Comparison of ENCODE assay signal across 8 cellular contexts in genomic region chr1:11680270-11681070, GRCh38. TPM values are rescaled to one million over a fixed set of nuclear protein-coding genes. Genes with fewer than 3 reads are reported as not detected.
DNase-seq lines count a peak whose midpoint lies in the region; ATAC-seq, FAIRE-seq and TF ChIP-seq lines count a peak whose summit lies in the region.

No MANE protein-coding gene starts in this region.

- peaks cover 3 to 33% of the 10 kb centered on the region in 2 experiments; a peak in 4 of 5 replicates for H3K27me3 ChIP-seq in HepG2 (ENCODE audit: control insufficient read depth in 1 of 2, insufficient read depth in 2 of 2, low read length in 2 of 2)
- no peaks in the 10 kb centered on the region for H3K27me3 ChIP-seq in testis

- no peak; a peak in 1 of 4 replicates for TF ChIP-seq POLR2A in HepG2 (IDR thresholded peaks at IDR 0.05; ENCODE audit: insufficient read depth in 1 of 2, low read depth in 2 of 2, low read length in 2 of 2)
- TF ChIP-seq POLR2A in testis (IDR thresholded peaks at IDR 0.05) = no peak

- POLR2A ChIA-PET in MCF 10A (lab: Yijun Ruan, JAX) (interaction anchor here (1.6 to 3.8 kb wide), 5 partner anchors 10 to 418 kb away, joined by 5 to 17 read pairs (median 10); partner anchors contain the start of genes AGTRAP, FBXO2, FBXO44 and FBXO6), HepG2 (lab: Yijun Ruan, JAX) (interaction anchor here (1.1 kb wide), 1 partner anchor 16 kb away, joined by 4 read pairs; the partner anchor contains the start of gene FBXO6)

- FAIRE-seq in HepG2 (lab: Jason Lieb, UNC) = no peak

- H3K4me1 ChIP-seq in HepG2 (ENCODE audit: insufficient read depth, low read length) (peaks cover 23% of the 10 kb centered on the region), testis (peaks cover 13% of the 10 kb centered on the region)

- intact Hi-C loops in MCF 10A (cut with micrococcal nuclease) (loop anchor here (2.0 kb wide), 1 partner anchor 16 kb away; the partner anchor contains the start of gene FBXO6), HepG2 (cut with micrococcal nuclease; ENCODE audit: unreplicated experiment) (no loop called here), testis (cut with DNase I; ENCODE audit: low total_unique reads) (no loop called here)

- H3K4me1 Mint-ChIP-seq in MCF 10A (ENCODE audit: insufficient read depth, unreplicated experiment) = peaks cover 5% of the 10 kb centered on the region

- no peaks in the 10 kb centered on the region for H3K9me3 Mint-ChIP-seq in MCF 10A (ENCODE audit: unreplicated experiment)

- BruUV-seq in MCF 10A (replicated peaks; lab: Mats Ljungman, UMichigan) (TSS peak; percentile 40), HepG2 (replicated peaks; lab: Mats Ljungman, UMichigan) (no TSS peak)

- H3K4me3 ChIP-seq in GM12864 (ENCODE audit: low read depth, low read length) = peak overlapping the region; percentile 87
- peak overlapping the region; percentile 67 to 97 (median 90) for H3K4me3 ChIP-seq in HepG2 (replicated peaks in 1 of 3; ENCODE audit: insufficient read depth in 1 of 3, low read depth in 2 of 3, low read length in 3 of 3)
- H3K4me3 ChIP-seq in testis = peak overlapping the region; percentile 78 to 85

- H3K9me3 ChIP-seq in HepG2 (ENCODE audit: low read length) (no peaks in the 10 kb centered on the region), testis (no peaks in the 10 kb centered on the region)

- H3K36me3 Mint-ChIP-seq in MCF 10A (ENCODE audit: insufficient read depth, unreplicated experiment) = no peaks in the 10 kb centered on the region

- no peak overlapping the region for H3K27ac Mint-ChIP-seq in MCF 10A (ENCODE audit: low read depth, unreplicated experiment)

- H4K20me1 ChIP-seq in HepG2 (ENCODE audit: insufficient read depth, low read length) = no peaks in the 10 kb centered on the region

- ATAC-seq in GM21619 (IDR thresholded peaks at IDR 0.05; ENCODE audit: unreplicated experiment) (peak; percentile 27), HepG2 (peak; percentile 58)

- H2AFZ ChIP-seq in HepG2 (ENCODE audit: low read length) = no peak overlapping the region

- H3K27me3 Mint-ChIP-seq in MCF 10A (ENCODE audit: insufficient read depth, unreplicated experiment) = no peaks in the 10 kb centered on the region

- TF ChIP-seq EP300 in HepG2 (IDR thresholded peaks at IDR 0.05; ENCODE audit: low read depth in 2 of 2, low read length in 2 of 2) = no peak
- 0 out of 2 replicates have a peak, but pooled peaks have one; percentile 1 for TF ChIP-seq EP300 in HepG2 (CRISPR knock-in tag; IDR thresholded peaks at IDR 0.05; ENCODE audit: borderline replicate concordance)

- TF ChIP-seq RAD21 in HepG2 (CRISPR knock-in tag; IDR thresholded peaks at IDR 0.05) = peak; percentile 10; the same call in 1 of the 2 replicates

- H3K9ac ChIP-seq in HepG2 (ENCODE audit: insufficient read depth, low read depth, low read length) = peak overlapping the region; percentile 79

- 21% methylated on average over 10 of the region's 65 CpGs for WGBS in HepG2 (ENCODE audit: low lambda C conversion rate)
- WGBS in testis, 2 donors = 7 to 9% methylated on average over 29 to 57 of the region's 65 CpGs

- no peaks in the 10 kb centered on the region for H3K79me2 ChIP-seq in HepG2 (ENCODE audit: insufficient read depth, low read length)

- peak overlapping the region; percentile 99 for H3K4me2 ChIP-seq in HepG2 (ENCODE audit: low read depth, low read length)

- peaks cover 6 to 21% of the 10 kb centered on the region in 2 experiments; a peak in 4 of 5 replicates for H3K36me3 ChIP-seq in HepG2 (replicated peaks in 1 of 2; ENCODE audit: control insufficient read depth in 1 of 2, insufficient read depth in 2 of 2, low read length in 2 of 2)
- no peaks in the 10 kb centered on the region for H3K36me3 ChIP-seq in testis (ENCODE audit: low read depth, missing control alignments)

- peak overlapping the region; percentile 88 for H3K4me3 Mint-ChIP-seq in MCF 10A (ENCODE audit: unreplicated experiment)

- TF ChIP-seq CTCF in GM12864 (IDR thresholded peaks at IDR 0.05; ENCODE audit: low read depth, low read length, missing control alignments) (no peak), MCF 10A (IDR thresholded peaks at IDR 0.05; ENCODE audit: unreplicated experiment) (no peak), HepG2 (CRISPR knock-in tag; IDR thresholded peaks at IDR 0.05) (no peak), testis (IDR thresholded peaks at IDR 0.05) (no peak)

- H3K27ac ChIP-seq in HepG2 (ENCODE audit: extremely low read length, insufficient read depth, low read length) (peak overlapping the region; percentile 43), testis (peak overlapping the region; percentile 87)

- in situ Hi-C loops in KBM-7 (cut with MboI; ENCODE audit: low pct_unique_long_range_greater_than_20kb, low sequenced_read_pairs) (no loop called here), HepG2 (cut with HindIII; ENCODE audit: extremely low pct_ligation_motif_present, low pct_unique_long_range_greater_than_20kb) (no loop called here)

- CTCF ChIA-PET in MCF 10A (lab: Yijun Ruan, JAX) (interaction anchor here (0.7 to 2.8 kb wide), 2 partner anchors 23 to 40 kb away, joined by 3 to 12 read pairs; no protein-coding TSS in a partner anchor), HepG2 (lab: Yijun Ruan, JAX; ENCODE audit: low intra/inter-chr PET ratio, low total read pairs) (no interaction called here)

- DNase-seq in GM12864 (ENCODE audit: low read depth) (no peak), KBM-7 (peak; percentile 38), MCF 10A (ENCODE audit: unreplicated experiment) (no peak), HepG2 (ENCODE audit: low spot score) (no peak), testis (no peak), inferior parietal cortex (ENCODE audit: extremely low spot score) (no peak)
- no peak for DNase-seq in effector CD4-positive, alpha-beta T cell

RNA-seq across cellular contexts. Expression of gene MAD2L2, which starts 0.5 kb away (rescaled TPM):
- total RNA-seq in MCF 10A (2022) (40.1 and 46.3 TPM in 2 replicates), HepG2 (2016; rRNA removed; fragmentation: Illumina TruSeq; extraction: Trizol) (37.6 and 53.8 TPM in 2 replicates), testis (100 to 1,000 TPM; 115 to 116 TPM)
- 164 and 195 TPM in 2 replicates for total RNA-seq in HepG2 (2016; cell fraction: cytosol; rRNA removed; fragmentation: Illumina TruSeq; extraction: Trizol; ENCODE audit: low read depth)
- total RNA-seq in HepG2 (2016; cell fraction: insoluble cytoplasmic fraction; rRNA removed; fragmentation: Illumina TruSeq; extraction: Trizol) = 34.8 and 55.0 TPM in 2 replicates
- total RNA-seq in HepG2 (2016; cell fraction: membrane; rRNA removed; fragmentation: Illumina TruSeq; extraction: Trizol) = 127 and 152 TPM in 2 replicates
- 28.6 and 32.6 TPM in 2 replicates for total RNA-seq in HepG2 (2016; cell fraction: nucleus; rRNA removed; fragmentation: Illumina TruSeq; extraction: Trizol)
- polyA plus RNA-seq in HepG2 (2011; rRNA removed) (51.8 and 53.0 TPM in 2 replicates), testis (ENCODE audit: insufficient read depth, low read depth, low replicate concordance) (77.0 TPM)
- 56.2 and 86.8 TPM in 2 replicates for polyA plus RNA-seq in HepG2 (2011; cell fraction: cytosol; rRNA removed)
- polyA plus RNA-seq in HepG2 (2011; cell fraction: nucleus; rRNA removed) = 69.0 and 73.0 TPM in 2 replicates
- 33.6 and 38.0 TPM in 2 replicates for polyA plus RNA-seq in HepG2 (2012)
- 231 and 260 TPM in 2 replicates for polyA plus RNA-seq in HepG2 (2016; cell fraction: cytosol; fragmentation: Illumina TruSeq; extraction: Trizol; ENCODE audit: low read depth)
- polyA plus RNA-seq in HepG2 (2016; cell fraction: insoluble cytoplasmic fraction; fragmentation: Illumina TruSeq; extraction: Trizol; ENCODE audit: low read depth) = 43.5 and 51.8 TPM in 2 replicates
- polyA plus RNA-seq in HepG2 (2016; cell fraction: membrane; fragmentation: Illumina TruSeq; extraction: Trizol; ENCODE audit: low read depth) = 147 and 163 TPM in 2 replicates
- 60.5 and 63.4 TPM in 2 replicates for polyA plus RNA-seq in HepG2 (2016; cell fraction: nucleus; fragmentation: Illumina TruSeq; extraction: Trizol; ENCODE audit: insufficient read depth, low read depth)
- 65.7 and 126 TPM in 2 replicates for polyA minus RNA-seq in HepG2 (2011; rRNA and poly(A)+ RNA removed; ENCODE audit: low replicate concordance)
- 20.8 and 24.6 TPM in 2 replicates for polyA minus RNA-seq in HepG2 (2011; cell fraction: cytosol; rRNA and poly(A)+ RNA removed)
- polyA minus RNA-seq in HepG2 (2011; cell fraction: nucleus; rRNA and poly(A)+ RNA removed) = 15.5 and 18.3 TPM in 2 replicates

RNA-seq across cellular contexts. Expression of gene DRAXIN, which starts 11.0 kb away (rescaled TPM):
- 0.05 and 0.07 TPM in 2 replicates for total RNA-seq in MCF 10A (2022)
- total RNA-seq in HepG2 (2016; rRNA removed; fragmentation: Illumina TruSeq; extraction: Trizol) = 0.02 TPM in 1 of 2 replicates, not detected in the other
- not detected in 2 replicates for total RNA-seq in HepG2 (2016; cell fraction: cytosol; rRNA removed; fragmentation: Illumina TruSeq; extraction: Trizol; ENCODE audit: low read depth)
- total RNA-seq in HepG2 (2016; cell fraction: insoluble cytoplasmic fraction; rRNA removed; fragmentation: Illumina TruSeq; extraction: Trizol) = 0.02 TPM in 1 of 2 replicates, not detected in the other
- not detected in 2 replicates for total RNA-seq in HepG2 (2016; cell fraction: membrane; rRNA removed; fragmentation: Illumina TruSeq; extraction: Trizol)
- not detected in 2 replicates for total RNA-seq in HepG2 (2016; cell fraction: nucleus; rRNA removed; fragmentation: Illumina TruSeq; extraction: Trizol)
- polyA plus RNA-seq in HepG2 (2011; rRNA removed) = not detected in 2 replicates
- polyA plus RNA-seq in HepG2 (2011; cell fraction: cytosol; rRNA removed) = under 0.01 TPM in 1 of 2 replicates, not detected in the other
- not detected in 2 replicates for polyA plus RNA-seq in HepG2 (2011; cell fraction: nucleus; rRNA removed)
- polyA plus RNA-seq in HepG2 (2012) = not detected in 2 replicates
- not detected in 2 replicates for polyA plus RNA-seq in HepG2 (2016; cell fraction: cytosol; fragmentation: Illumina TruSeq; extraction: Trizol; ENCODE audit: low read depth)
- polyA plus RNA-seq in HepG2 (2016; cell fraction: insoluble cytoplasmic fraction; fragmentation: Illumina TruSeq; extraction: Trizol; ENCODE audit: low read depth) = not detected in 2 replicates
- polyA plus RNA-seq in HepG2 (2016; cell fraction: membrane; fragmentation: Illumina TruSeq; extraction: Trizol; ENCODE audit: low read depth) = not detected in 2 replicates
- 0.05 TPM in 1 of 2 replicates, not detected in the other for polyA plus RNA-seq in HepG2 (2016; cell fraction: nucleus; fragmentation: Illumina TruSeq; extraction: Trizol; ENCODE audit: insufficient read depth, low read depth)
- 0.09 and 0.10 TPM in 2 replicates for polyA minus RNA-seq in HepG2 (2011; rRNA and poly(A)+ RNA removed; ENCODE audit: low replicate concordance)
- not detected in 2 replicates for polyA minus RNA-seq in HepG2 (2011; cell fraction: cytosol; rRNA and poly(A)+ RNA removed)
- not detected in 2 replicates for polyA minus RNA-seq in HepG2 (2011; cell fraction: nucleus; rRNA and poly(A)+ RNA removed)
- under 1 TPM; 0.79 to 0.93 TPM for total RNA-seq in testis
- polyA plus RNA-seq in testis (ENCODE audit: insufficient read depth, low read depth, low replicate concordance) = 0.53 TPM

RNA-seq across cellular contexts. Expression of gene FBXO6, which starts 16.5 kb away (rescaled TPM):
- 3.9 and 4.3 TPM in 2 replicates for total RNA-seq in MCF 10A (2022)
- 10.0 and 10.7 TPM in 2 replicates for total RNA-seq in HepG2 (2016; rRNA removed; fragmentation: Illumina TruSeq; extraction: Trizol)
- total RNA-seq in HepG2 (2016; cell fraction: cytosol; rRNA removed; fragmentation: Illumina TruSeq; extraction: Trizol; ENCODE audit: low read depth) = 21.0 and 25.0 TPM in 2 replicates
- 8.7 and 9.5 TPM in 2 replicates for total RNA-seq in HepG2 (2016; cell fraction: insoluble cytoplasmic fraction; rRNA removed; fragmentation: Illumina TruSeq; extraction: Trizol)
- total RNA-seq in HepG2 (2016; cell fraction: membrane; rRNA removed; fragmentation: Illumina TruSeq; extraction: Trizol) = 20.2 and 24.8 TPM in 2 replicates
- total RNA-seq in HepG2 (2016; cell fraction: nucleus; rRNA removed; fragmentation: Illumina TruSeq; extraction: Trizol) = 4.0 and 5.2 TPM in 2 replicates
- 8.0 and 8.1 TPM in 2 replicates for polyA plus RNA-seq in HepG2 (2011; rRNA removed)
- 7.1 and 10.5 TPM in 2 replicates for polyA plus RNA-seq in HepG2 (2011; cell fraction: cytosol; rRNA removed)
- 3.5 and 4.5 TPM in 2 replicates for polyA plus RNA-seq in HepG2 (2011; cell fraction: nucleus; rRNA removed)
- 2.1 and 2.9 TPM in 2 replicates for polyA plus RNA-seq in HepG2 (2012)
- 34.0 and 38.4 TPM in 2 replicates for polyA plus RNA-seq in HepG2 (2016; cell fraction: cytosol; fragmentation: Illumina TruSeq; extraction: Trizol; ENCODE audit: low read depth)
- polyA plus RNA-seq in HepG2 (2016; cell fraction: insoluble cytoplasmic fraction; fragmentation: Illumina TruSeq; extraction: Trizol; ENCODE audit: low read depth) = 11.8 and 12.6 TPM in 2 replicates
- 23.7 and 27.8 TPM in 2 replicates for polyA plus RNA-seq in HepG2 (2016; cell fraction: membrane; fragmentation: Illumina TruSeq; extraction: Trizol; ENCODE audit: low read depth)
- polyA plus RNA-seq in HepG2 (2016; cell fraction: nucleus; fragmentation: Illumina TruSeq; extraction: Trizol; ENCODE audit: insufficient read depth, low read depth) = 9.0 and 9.5 TPM in 2 replicates
- 3.3 and 10.2 TPM in 2 replicates for polyA minus RNA-seq in HepG2 (2011; rRNA and poly(A)+ RNA removed; ENCODE audit: low replicate concordance)
- 2.5 and 3.6 TPM in 2 replicates for polyA minus RNA-seq in HepG2 (2011; cell fraction: cytosol; rRNA and poly(A)+ RNA removed)
- 0.64 and 1.1 TPM in 2 replicates for polyA minus RNA-seq in HepG2 (2011; cell fraction: nucleus; rRNA and poly(A)+ RNA removed)
- total RNA-seq in testis = 10 to 100 TPM in 1 of 2 donors, 1 to 10 TPM in 1; 7.8 to 17.3 TPM
- polyA plus RNA-seq in testis (ENCODE audit: insufficient read depth, low read depth, low replicate concordance) = 15.8 TPM

RNA-seq across cellular contexts. Expression of gene FBXO44, which starts 25.8 kb away (rescaled TPM):
- total RNA-seq in MCF 10A (2022) = 16.0 and 16.3 TPM in 2 replicates
- 13.4 and 22.4 TPM in 2 replicates for total RNA-seq in HepG2 (2016; rRNA removed; fragmentation: Illumina TruSeq; extraction: Trizol)
- 8.3 and 9.2 TPM in 2 replicates for total RNA-seq in HepG2 (2016; cell fraction: cytosol; rRNA removed; fragmentation: Illumina TruSeq; extraction: Trizol; ENCODE audit: low read depth)
- total RNA-seq in HepG2 (2016; cell fraction: insoluble cytoplasmic fraction; rRNA removed; fragmentation: Illumina TruSeq; extraction: Trizol) = 13.9 and 21.3 TPM in 2 replicates
- 11.8 and 12.2 TPM in 2 replicates for total RNA-seq in HepG2 (2016; cell fraction: membrane; rRNA removed; fragmentation: Illumina TruSeq; extraction: Trizol)
- total RNA-seq in HepG2 (2016; cell fraction: nucleus; rRNA removed; fragmentation: Illumina TruSeq; extraction: Trizol) = 27.2 and 30.0 TPM in 2 replicates
- polyA plus RNA-seq in HepG2 (2011; rRNA removed) = 27.9 and 31.2 TPM in 2 replicates
- 15.5 and 22.9 TPM in 2 replicates for polyA plus RNA-seq in HepG2 (2011; cell fraction: cytosol; rRNA removed)
- polyA plus RNA-seq in HepG2 (2011; cell fraction: nucleus; rRNA removed) = 216 and 281 TPM in 2 replicates
- 14.5 and 21.6 TPM in 2 replicates for polyA plus RNA-seq in HepG2 (2012)
- 6.4 and 7.6 TPM in 2 replicates for polyA plus RNA-seq in HepG2 (2016; cell fraction: cytosol; fragmentation: Illumina TruSeq; extraction: Trizol; ENCODE audit: low read depth)
- polyA plus RNA-seq in HepG2 (2016; cell fraction: insoluble cytoplasmic fraction; fragmentation: Illumina TruSeq; extraction: Trizol; ENCODE audit: low read depth) = 16.6 and 20.5 TPM in 2 replicates
- polyA plus RNA-seq in HepG2 (2016; cell fraction: membrane; fragmentation: Illumina TruSeq; extraction: Trizol; ENCODE audit: low read depth) = 10.7 and 11.0 TPM in 2 replicates
- 63.3 and 73.9 TPM in 2 replicates for polyA plus RNA-seq in HepG2 (2016; cell fraction: nucleus; fragmentation: Illumina TruSeq; extraction: Trizol; ENCODE audit: insufficient read depth, low read depth)
- polyA minus RNA-seq in HepG2 (2011; rRNA and poly(A)+ RNA removed; ENCODE audit: low replicate concordance) = 6.4 and 37.9 TPM in 2 replicates
- 5.6 and 11.0 TPM in 2 replicates for polyA minus RNA-seq in HepG2 (2011; cell fraction: cytosol; rRNA and poly(A)+ RNA removed)
- 63.7 and 77.4 TPM in 2 replicates for polyA minus RNA-seq in HepG2 (2011; cell fraction: nucleus; rRNA and poly(A)+ RNA removed)
- 10 to 100 TPM; 28.0 to 31.3 TPM for total RNA-seq in testis
- 36.4 TPM for polyA plus RNA-seq in testis (ENCODE audit: insufficient read depth, low read depth, low replicate concordance)

RNA-seq across cellular contexts. Expression of gene FBXO2, which starts 26.2 kb away (rescaled TPM):
- total RNA-seq in MCF 10A (2022) (3.3 and 5.3 TPM in 2 replicates), HepG2 (2016; rRNA removed; fragmentation: Illumina TruSeq; extraction: Trizol) (112 and 118 TPM in 2 replicates), testis (10 to 100 TPM; 11.3 to 17.3 TPM)
- 24.1 and 26.6 TPM in 2 replicates for total RNA-seq in HepG2 (2016; cell fraction: cytosol; rRNA removed; fragmentation: Illumina TruSeq; extraction: Trizol; ENCODE audit: low read depth)
- total RNA-seq in HepG2 (2016; cell fraction: insoluble cytoplasmic fraction; rRNA removed; fragmentation: Illumina TruSeq; extraction: Trizol) = 117 and 122 TPM in 2 replicates
- 42.0 and 46.9 TPM in 2 replicates for total RNA-seq in HepG2 (2016; cell fraction: membrane; rRNA removed; fragmentation: Illumina TruSeq; extraction: Trizol)
- total RNA-seq in HepG2 (2016; cell fraction: nucleus; rRNA removed; fragmentation: Illumina TruSeq; extraction: Trizol) = 44.1 and 50.6 TPM in 2 replicates
- polyA plus RNA-seq in HepG2 (2011; rRNA removed) (79.1 and 79.3 TPM in 2 replicates), testis (ENCODE audit: insufficient read depth, low read depth, low replicate concordance) (19.0 TPM)
- 111 and 159 TPM in 2 replicates for polyA plus RNA-seq in HepG2 (2011; cell fraction: cytosol; rRNA removed)
- polyA plus RNA-seq in HepG2 (2011; cell fraction: nucleus; rRNA removed) = 117 and 119 TPM in 2 replicates
- polyA plus RNA-seq in HepG2 (2012) = 56.3 and 79.3 TPM in 2 replicates
- polyA plus RNA-seq in HepG2 (2016; cell fraction: cytosol; fragmentation: Illumina TruSeq; extraction: Trizol; ENCODE audit: low read depth) = 32.5 and 36.0 TPM in 2 replicates
- 190 and 198 TPM in 2 replicates for polyA plus RNA-seq in HepG2 (2016; cell fraction: insoluble cytoplasmic fraction; fragmentation: Illumina TruSeq; extraction: Trizol; ENCODE audit: low read depth)
- polyA plus RNA-seq in HepG2 (2016; cell fraction: membrane; fragmentation: Illumina TruSeq; extraction: Trizol; ENCODE audit: low read depth) = 55.6 and 59.6 TPM in 2 replicates
- polyA plus RNA-seq in HepG2 (2016; cell fraction: nucleus; fragmentation: Illumina TruSeq; extraction: Trizol; ENCODE audit: insufficient read depth, low read depth) = 151 and 157 TPM in 2 replicates
- polyA minus RNA-seq in HepG2 (2011; rRNA and poly(A)+ RNA removed; ENCODE audit: low replicate concordance) = 7.8 and 69.7 TPM in 2 replicates
- polyA minus RNA-seq in HepG2 (2011; cell fraction: cytosol; rRNA and poly(A)+ RNA removed) = 28.6 and 33.3 TPM in 2 replicates
- 16.7 and 18.5 TPM in 2 replicates for polyA minus RNA-seq in HepG2 (2011; cell fraction: nucleus; rRNA and poly(A)+ RNA removed)
